Comparison of ENCODE assay signal across 1 cellular context in genomic region chr12:53378222-53378621, GRCh38.
TF ChIP-seq lines count a peak whose summit lies in the region.

No MANE protein-coding gene starts in this region.

TF ChIP-seq in WTC11, 78 proteins besides CTCF, POLR2A, EP300 and RAD21 (continued from another document):
- TF ChIP-seq, protein P1, sequence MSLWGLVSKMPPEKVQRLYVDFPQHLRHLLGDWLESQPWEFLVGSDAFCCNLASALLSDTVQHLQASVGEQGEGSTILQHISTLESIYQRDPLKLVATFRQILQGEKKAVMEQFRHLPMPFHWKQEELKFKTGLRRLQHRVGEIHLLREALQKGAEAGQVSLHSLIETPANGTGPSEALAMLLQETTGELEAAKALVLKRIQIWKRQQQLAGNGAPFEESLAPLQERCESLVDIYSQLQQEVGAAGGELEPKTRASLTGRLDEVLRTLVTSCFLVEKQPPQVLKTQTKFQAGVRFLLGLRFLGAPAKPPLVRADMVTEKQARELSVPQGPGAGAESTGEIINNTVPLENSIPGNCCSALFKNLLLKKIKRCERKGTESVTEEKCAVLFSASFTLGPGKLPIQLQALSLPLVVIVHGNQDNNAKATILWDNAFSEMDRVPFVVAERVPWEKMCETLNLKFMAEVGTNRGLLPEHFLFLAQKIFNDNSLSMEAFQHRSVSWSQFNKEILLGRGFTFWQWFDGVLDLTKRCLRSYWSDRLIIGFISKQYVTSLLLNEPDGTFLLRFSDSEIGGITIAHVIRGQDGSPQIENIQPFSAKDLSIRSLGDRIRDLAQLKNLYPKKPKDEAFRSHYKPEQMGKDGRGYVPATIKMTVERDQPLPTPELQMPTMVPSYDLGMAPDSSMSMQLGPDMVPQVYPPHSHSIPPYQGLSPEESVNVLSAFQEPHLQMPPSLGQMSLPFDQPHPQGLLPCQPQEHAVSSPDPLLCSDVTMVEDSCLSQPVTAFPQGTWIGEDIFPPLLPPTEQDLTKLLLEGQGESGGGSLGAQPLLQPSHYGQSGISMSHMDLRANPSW (CRISPR knock-in tag; conservative IDR thresholded peaks at IDR 0.05; ENCODE audit: low read depth) = no peak
- TF ChIP-seq, protein P2, sequence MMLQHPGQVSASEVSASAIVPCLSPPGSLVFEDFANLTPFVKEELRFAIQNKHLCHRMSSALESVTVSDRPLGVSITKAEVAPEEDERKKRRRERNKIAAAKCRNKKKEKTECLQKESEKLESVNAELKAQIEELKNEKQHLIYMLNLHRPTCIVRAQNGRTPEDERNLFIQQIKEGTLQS (CRISPR knock-in tag; conservative IDR thresholded peaks at IDR 0.05) = no peak
- TF ChIP-seq ZNF416 (CRISPR knock-in tag; IDR thresholded peaks at IDR 0.05) = no peak
- no peak for TF ChIP-seq RELA (CRISPR knock-in tag; IDR thresholded peaks at IDR 0.05; ENCODE audit: borderline replicate concordance)
- TF ChIP-seq, protein P3, sequence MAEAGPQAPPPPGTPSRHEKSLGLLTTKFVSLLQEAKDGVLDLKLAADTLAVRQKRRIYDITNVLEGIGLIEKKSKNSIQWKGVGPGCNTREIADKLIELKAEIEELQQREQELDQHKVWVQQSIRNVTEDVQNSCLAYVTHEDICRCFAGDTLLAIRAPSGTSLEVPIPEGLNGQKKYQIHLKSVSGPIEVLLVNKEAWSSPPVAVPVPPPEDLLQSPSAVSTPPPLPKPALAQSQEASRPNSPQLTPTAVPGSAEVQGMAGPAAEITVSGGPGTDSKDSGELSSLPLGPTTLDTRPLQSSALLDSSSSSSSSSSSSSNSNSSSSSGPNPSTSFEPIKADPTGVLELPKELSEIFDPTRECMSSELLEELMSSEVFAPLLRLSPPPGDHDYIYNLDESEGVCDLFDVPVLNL (CRISPR knock-in tag; IDR thresholded peaks at IDR 0.05; ENCODE audit: borderline replicate concordance, low read depth) = no peak
- TF ChIP-seq GRHL2 (CRISPR knock-in tag; IDR thresholded peaks at IDR 0.05; ENCODE audit: insufficient replicate concordance, severe bottlenecking) = no peak
